ENCODE assay signal across 8 cellular contexts in genomic region chr16:87635541-87636049, GRCh38. TPM values are rescaled to one million over a fixed set of nuclear protein-coding genes. Genes with fewer than 3 reads are reported as not detected.
DNase-seq lines count a peak whose midpoint lies in the region; ATAC-seq and TF ChIP-seq lines count a peak whose summit lies in the region.

No MANE protein-coding gene starts in this region.

- peaks cover 6% of the 10 kb centered on the region for H3K9me3 Mint-ChIP-seq in activated CD8-positive, alpha-beta T cell treated with anti-CD3 and anti-CD28 coated beads for 36 hours

- H3K4me1 Mint-ChIP-seq in activated CD8-positive, alpha-beta T cell treated with anti-CD3 and anti-CD28 coated beads for 36 hours (ENCODE audit: low read depth): peaks cover 17% of the 10 kb centered on the region

- peak; percentile 59 for TF ChIP-seq CTCF in AG09319 (IDR thresholded peaks at IDR 0.05; ENCODE audit: low read depth, low read length)
- peak; percentile 78 for TF ChIP-seq CTCF in GM20000 (IDR thresholded peaks at IDR 0.05; ENCODE audit: extremely low read depth, missing control alignments)
- TF ChIP-seq CTCF in activated CD8-positive, alpha-beta T cell treated with anti-CD3 and anti-CD28 coated beads for 36 hours (IDR thresholded peaks at IDR 0.05): peak; percentile 78

- H3K4me3 ChIP-seq in duodenal mucosa (ENCODE audit: low read depth in 1 of 2, low read length in 2 of 2) (peak overlapping the region; percentile 43 to 48), mesodermal cell (ENCODE audit: extremely low read depth, insufficient read depth, low read length, poor library complexity, severe bottlenecking) (peak overlapping the region; percentile 9)

- H3K9me3 ChIP-seq in duodenal mucosa (ENCODE audit: control insufficient read depth in 1 of 2, low read length in 2 of 2) (peaks cover 5 to 8% of the 10 kb centered on the region in 2 donors), mesodermal cell (ENCODE audit: control insufficient read depth, low read length) (peaks cover 8% of the 10 kb centered on the region)

- ATAC-seq in activated CD8-positive, alpha-beta T cell treated with anti-CD3 and anti-CD28 coated beads for 36 hours: peak; percentile 78
- ATAC-seq in GM19351 (IDR thresholded peaks at IDR 0.05; ENCODE audit: unreplicated experiment): no peak

- 14 to 22% methylated on average over 16 to 20 of the region's 23 CpGs for WGBS in mesodermal cell (ENCODE audit: insufficient coverage in 2 of 2), 2 experiments

- DNase-seq in AG09319 (ENCODE audit: extremely low read depth, low read depth): no peak
- DNase-seq in GM20000 (ENCODE audit: low spot score): peak; percentile 84
- peak; percentile 70 for DNase-seq in NCI-H82 (lab: John Stamatoyannopoulos, UW)
- peak; percentile 89 for DNase-seq in activated CD8-positive, alpha-beta T cell treated with anti-CD3 and anti-CD28 coated beads for 36 hours
- DNase-seq in stimulated activated CD8-positive, alpha-beta memory T cell treated with anti-CD3 and anti-CD28 coated beads, Interleukin-2, amount 100 ng/mL, for 1 hour (ENCODE audit: low read depth in 2 of 2): peak; percentile 24 to 46

- H3K36me3 ChIP-seq in duodenal mucosa (ENCODE audit: control insufficient read depth in 1 of 2, insufficient read depth in 2 of 2, low read length in 2 of 2): no peaks in the 10 kb centered on the region
- no peaks in the 10 kb centered on the region for H3K36me3 ChIP-seq in mesodermal cell (ENCODE audit: control insufficient read depth, insufficient read depth, low read length)

- no peaks in the 10 kb centered on the region for H3K27me3 ChIP-seq in duodenal mucosa (ENCODE audit: control insufficient read depth in 1 of 2, insufficient read depth in 2 of 2, low read length in 2 of 2)

- intact Hi-C loops in activated CD8-positive, alpha-beta T cell treated with anti-CD3 and anti-CD28 coated beads for 36 hours (cut with micrococcal nuclease): loop anchor here (5.0 to 10.0 kb wide), 3 partner anchors 51 to 218 kb away; no protein-coding TSS in a partner anchor

- CTCF ChIA-PET in activated CD8-positive, alpha-beta T cell treated with anti-CD3 and anti-CD28 coated beads for 36 hours (lab: Charles Lee): interaction anchor here (0.7 to 4.1 kb wide), 92 partner anchors 8 to 1071 kb away, joined by 3 to 42 read pairs (median 5); partner anchors contain the start of genes C16orf95 and MAP1LC3B

- POLR2A ChIA-PET in activated CD8-positive, alpha-beta T cell treated with anti-CD3 and anti-CD28 coated beads for 36 hours (lab: Charles Lee): interaction anchor here (0.5 to 1.6 kb wide), 5 partner anchors 8 to 236 kb away, joined by 3 to 5 read pairs (median 4); no protein-coding TSS in a partner anchor

- peak overlapping the region; percentile 63 for H3K4me3 Mint-ChIP-seq in activated CD8-positive, alpha-beta T cell treated with anti-CD3 and anti-CD28 coated beads for 36 hours

- peaks cover 4 to 12% of the 10 kb centered on the region in 2 donors for H3K4me1 ChIP-seq in duodenal mucosa (ENCODE audit: control insufficient read depth in 1 of 2, insufficient read depth in 2 of 2, low read length in 2 of 2)
- H3K4me1 ChIP-seq in mesodermal cell (ENCODE audit: control insufficient read depth, insufficient read depth, low read length, poor library complexity, severe bottlenecking): peaks cover 3% of the 10 kb centered on the region

- peak overlapping the region; percentile 10 to 12 for H3K9ac ChIP-seq in duodenal mucosa (ENCODE audit: low read depth in 1 of 2, low read length in 2 of 2)

- H3K36me3 Mint-ChIP-seq in activated CD8-positive, alpha-beta T cell treated with anti-CD3 and anti-CD28 coated beads for 36 hours (ENCODE audit: low read depth): no peaks in the 10 kb centered on the region

- H3K27ac Mint-ChIP-seq in activated CD8-positive, alpha-beta T cell treated with anti-CD3 and anti-CD28 coated beads for 36 hours: no peak overlapping the region

- H3K27me3 Mint-ChIP-seq in activated CD8-positive, alpha-beta T cell treated with anti-CD3 and anti-CD28 coated beads for 36 hours: peaks cover 4% of the 10 kb centered on the region

- H3K27ac ChIP-seq in duodenal mucosa (ENCODE audit: low read depth, low read length) (no peak overlapping the region), mesodermal cell (ENCODE audit: low read depth, low read length, severe bottlenecking) (no peak overlapping the region)

RNA-seq across cellular contexts. Expression of gene JPH3, which starts 33.3 kb away (rescaled TPM):
- under 1 TPM; 0.07 to 0.09 TPM for total RNA-seq in activated CD8-positive, alpha-beta T cell treated with anti-CD3 and anti-CD28 coated beads for 36 hours
- polyA plus RNA-seq in mesodermal cell (2013, experiment 1 of 2): 8.3 TPM
- 7.6 TPM for polyA plus RNA-seq in mesodermal cell (2013, experiment 2 of 2)
